6 cellular contexts compared by ENCODE assay signal in genomic region chr6:31972709-31973350, GRCh38. TPM values are rescaled to one million over a fixed set of nuclear protein-coding genes. Genes with fewer than 3 reads are reported as not detected.
DNase-seq lines count a peak whose midpoint lies in the region; TF ChIP-seq lines count a peak whose summit lies in the region.

No MANE protein-coding gene starts in this region.

- no peaks in the 10 kb centered on the region for H3K9me3 ChIP-seq in muscle layer of colon (ENCODE audit: low read length)

- H3K27ac ChIP-seq in HL-60 (replicated peaks) (peak overlapping the region; percentile 93), angular gyrus (ENCODE audit: low read depth, low read length) (peak overlapping the region; percentile 98), muscle layer of colon (ENCODE audit: low read depth, low read length) (peak overlapping the region; percentile 82)

- H3K36me3 ChIP-seq in muscle layer of colon (ENCODE audit: insufficient read depth, low read length) = peaks cover 25% of the 10 kb centered on the region

- peak overlapping the region; percentile 82 for H3K4me3 ChIP-seq in HL-60 (replicated peaks; ENCODE audit: insufficient read depth, low read length)
- H3K4me3 ChIP-seq in muscle layer of colon (ENCODE audit: low read depth in 1 of 2, low read length in 2 of 2) = peak overlapping the region; percentile 69 to 72

- H3K9ac ChIP-seq in muscle layer of colon (ENCODE audit: low read length) = peak overlapping the region; percentile 88

- no peak for TF ChIP-seq CTCF in HL-60 (IDR thresholded peaks at IDR 0.05; ENCODE audit: insufficient read depth, low read length)

- no peaks in the 10 kb centered on the region for H3K27me3 ChIP-seq in HL-60 (ENCODE audit: insufficient read depth, poor library complexity, severe bottlenecking)
- no peaks in the 10 kb centered on the region for H3K27me3 ChIP-seq in muscle layer of colon (ENCODE audit: control insufficient read depth in 1 of 2, insufficient read depth in 2 of 2, low read length in 2 of 2)

- DNase-seq in HL-60 (ENCODE audit: low read depth in 1 of 2, low spot score in 1 of 2) (no peak), mesenteric fat pad (ENCODE audit: low spot score) (no peak), middle frontal gyrus (ENCODE audit: extremely low spot score, low spot score) (no peak)
- DNase-seq in effector CD8-positive, alpha-beta T cell (lab: John Stamatoyannopoulos, UW) = no peak

- H3K4me1 ChIP-seq in muscle layer of colon (ENCODE audit: insufficient read depth, low read length) = peaks cover 25% of the 10 kb centered on the region

RNA-seq across cellular contexts. Expression of gene DXO, which starts 0.9 kb away (rescaled TPM):
- total RNA-seq in mesenteric fat pad = 17.1 TPM

RNA-seq across cellular contexts. Expression of gene C4A, which starts 9.0 kb away (rescaled TPM):
- 36.2 TPM for total RNA-seq in mesenteric fat pad

RNA-seq across cellular contexts. Expression of gene SKIC2, which starts 13.9 kb away (rescaled TPM):
- total RNA-seq in mesenteric fat pad = 52.5 TPM

RNA-seq across cellular contexts. Expression of gene NELFE, which starts 14.1 kb away (rescaled TPM):
- 59.2 TPM for total RNA-seq in mesenteric fat pad

RNA-seq across cellular contexts. Expression of gene CFB, which starts 26.9 kb away (rescaled TPM):
- 38.0 TPM for total RNA-seq in mesenteric fat pad
